ENCODE assay signal across 8 cellular contexts in genomic region chr22:41217553-41218157, GRCh38. TPM values are rescaled to one million over a fixed set of nuclear protein-coding genes. Genes with fewer than 3 reads are reported as not detected.
DNase-seq lines count a peak whose midpoint lies in the region; ATAC-seq and TF ChIP-seq lines count a peak whose summit lies in the region.

No MANE protein-coding gene starts in this region.

- peak overlapping the region; percentile 42 for H3K27ac Mint-ChIP-seq in CD4-positive, alpha-beta T cell

- POLR2A ChIA-PET in CD4-positive, alpha-beta T cell (lab: Charles Lee), result interaction anchor here (3.3 kb wide), 1 partner anchor 20 kb away, joined by 14 read pairs; no protein-coding TSS in a partner anchor

- peak; percentile 100 for ATAC-seq in CD4-positive, alpha-beta T cell (ENCODE audit: poor library complexity)
- ATAC-seq in HG03095 (IDR thresholded peaks at IDR 0.05; ENCODE audit: unreplicated experiment), result peak; percentile 65
- ATAC-seq in GM19463 (IDR thresholded peaks at IDR 0.05; ENCODE audit: unreplicated experiment), result no peak

- no peaks in the 10 kb centered on the region for H3K27me3 ChIP-seq in CD4-positive, alpha-beta T cell (ENCODE audit: control insufficient read depth, insufficient read depth, low read length)
- no peaks in the 10 kb centered on the region for H3K27me3 ChIP-seq in layer of hippocampus (ENCODE audit: control insufficient read depth, insufficient read depth, low read length)

- peak in 2 of 10 experiments; percentile 11 to 29 for DNase-seq in CD4-positive, alpha-beta T cell
- DNase-seq in SHP77 (lab: John Stamatoyannopoulos, UW) (peak; percentile 38 to 69), cardiac fibroblast (ENCODE audit: low read depth in 2 of 2) (peak; percentile 92 to 93), RPMI8226 (no peak)
- peak; percentile 36 for DNase-seq in stimulated activated CD4-positive, alpha-beta T cell treated with anti-CD3 and anti-CD28 coated beads, Interleukin-4, amount 100 ng/mL, for 24 hours

- H3K27me3 Mint-ChIP-seq in CD4-positive, alpha-beta T cell, result no peaks in the 10 kb centered on the region

- peaks cover 62% of the 10 kb centered on the region for H3K36me3 Mint-ChIP-seq in CD4-positive, alpha-beta T cell (ENCODE audit: low read depth)

- peak overlapping the region; percentile 42 for H3K4me3 Mint-ChIP-seq in CD4-positive, alpha-beta T cell

- no peak overlapping the region for H3K27ac ChIP-seq in CD4-positive, alpha-beta T cell (ENCODE audit: low read depth, low read length)
- peak overlapping the region; percentile 80 for H3K27ac ChIP-seq in layer of hippocampus (ENCODE audit: low read depth, low read length)

- H3K4me1 Mint-ChIP-seq in CD4-positive, alpha-beta T cell (ENCODE audit: low read depth), result peaks cover 10% of the 10 kb centered on the region

- H3K9me3 ChIP-seq in CD4-positive, alpha-beta T cell (ENCODE audit: control insufficient read depth, low read length), result no peaks in the 10 kb centered on the region

- intact Hi-C loops in CD4-positive, alpha-beta T cell (cut with DNase I, micrococcal nuclease), result no loop called here

- no peaks in the 10 kb centered on the region for H3K9me3 Mint-ChIP-seq in CD4-positive, alpha-beta T cell

- CTCF ChIA-PET in CD4-positive, alpha-beta T cell (lab: Charles Lee), result interaction anchor here (2.0 kb wide), 1 partner anchor 20 kb away, joined by 7 read pairs; no protein-coding TSS in a partner anchor

- H3K4me3 ChIP-seq in cardiac fibroblast (replicated peaks in 1 of 2; ENCODE audit: low read depth in 2 of 2, low read length in 2 of 2), result peak overlapping the region; percentile 15 to 40

- TF ChIP-seq CTCF in CD4-positive, alpha-beta T cell (IDR thresholded peaks at IDR 0.05), result no peak
- TF ChIP-seq CTCF in cardiac fibroblast (IDR thresholded peaks at IDR 0.05; ENCODE audit: low read depth, low read length), result no peak

RNA-seq across cellular contexts. Expression of gene L3MBTL2, which starts 12.5 kb away (rescaled TPM):
- total RNA-seq in CD4-positive, alpha-beta T cell, result 10 to 100 TPM; 16.4 to 17.5 TPM

RNA-seq across cellular contexts. Expression of gene CHADL, which starts 23.1 kb away (rescaled TPM):
- 1 to 10 TPM; 1.7 to 1.8 TPM for total RNA-seq in CD4-positive, alpha-beta T cell
